28 cellular contexts compared by ENCODE assay signal in genomic region chr6:78916411-78916810, GRCh38.
"Had no signal": no experiment of that assay in that cellular context is flagged by ENCODE, and none has a peak within 500 bp of the region (broad histone marks: within the 10 kb centered on the region; RNA-seq: fewer than 3 reads in every experiment).

No MANE protein-coding gene starts in this region.

- H3K27ac ChIP-seq: brain microvascular endothelial cell, cardiac muscle cell, colonic mucosa, esophagus squamous epithelium, WERI-Rb-1 had no signal

- ATAC-seq: activated CD4-positive, CD25-positive, alpha-beta regulatory T cell treated with anti-CD3 and anti-CD28 coated beads, Interleukin-2, amount 50 U/mL, for 24 hours; activated CD8-positive, alpha-beta T cell treated with anti-CD3 and anti-CD28 coated beads for 36 hours; activated T-cell treated with anti-CD3 and anti-CD28 coated beads, Interleukin-2, amount 50 U/mL, for 4 hours; activated T-helper 17 cell treated with anti-CD3 and anti-CD28 coated beads, Interleukin-2, amount 50 U/mL, for 72 hours; T-helper 17 cell had no signal

- DNase-seq: activated B cell treated with CpG ODN at 0.5 μM for 24 hours; activated CD4-positive, alpha-beta T cell treated with anti-CD3 and anti-CD28 coated beads for 48 hours; activated CD4-positive, alpha-beta T cell treated with anti-CD3 and anti-CD28 coated beads, Interleukin-2, amount 50 U/mL, for 1 hour; activated CD4-positive, alpha-beta T cell treated with anti-CD3 and anti-CD28 coated beads, Interleukin-2, amount 50 U/mL, for 48 hours; activated CD8-positive, alpha-beta memory T cell treated with anti-CD3 and anti-CD28 coated beads for 24 hours; activated CD8-positive, alpha-beta T cell treated with anti-CD3 and anti-CD28 coated beads for 36 hours; activated effector memory CD4-positive, alpha-beta T cell treated with Interleukin-2 at 50 U/mL for 16 hours; activated gamma-delta T cell treated with Interleukin-2 at 50 U/mL for 16 hours; activated naive CD4-positive, alpha-beta T cell treated with anti-CD3 and anti-CD28 coated beads, Interleukin-2, amount 50 U/mL, for 16 hours; activated naive CD4-positive, alpha-beta T cell treated with Interleukin-2 at 50 U/mL for 16 hours; activated T-cell treated with anti-CD3 and anti-CD28 coated beads, Interleukin-2, amount 50 U/mL, for 4 hours; amniotic stem cell; anterior cingulate cortex; brain microvascular endothelial cell; central memory CD4-positive, alpha-beta T cell; cerebellar nuclear complex; colonic mucosa; effector CD8-positive, alpha-beta T cell; erythroblast; esophagus squamous epithelium; head of caudate nucleus; T-helper 1 cell; T-helper 17 cell; T1000; WERI-Rb-1 had no signal

- H3K4me1 ChIP-seq: colonic mucosa had no signal

- H3K4me3 ChIP-seq: cardiac muscle cell, colonic mucosa, esophagus squamous epithelium had no signal

- H3K36me3 ChIP-seq: brain microvascular endothelial cell, cardiac muscle cell, colonic mucosa, esophagus squamous epithelium, WERI-Rb-1 had no signal

- H3K27me3 ChIP-seq: brain microvascular endothelial cell, colonic mucosa, esophagus squamous epithelium had no signal
